ENCODE assay signal across 22 cellular contexts in the genomic region with DNA sequence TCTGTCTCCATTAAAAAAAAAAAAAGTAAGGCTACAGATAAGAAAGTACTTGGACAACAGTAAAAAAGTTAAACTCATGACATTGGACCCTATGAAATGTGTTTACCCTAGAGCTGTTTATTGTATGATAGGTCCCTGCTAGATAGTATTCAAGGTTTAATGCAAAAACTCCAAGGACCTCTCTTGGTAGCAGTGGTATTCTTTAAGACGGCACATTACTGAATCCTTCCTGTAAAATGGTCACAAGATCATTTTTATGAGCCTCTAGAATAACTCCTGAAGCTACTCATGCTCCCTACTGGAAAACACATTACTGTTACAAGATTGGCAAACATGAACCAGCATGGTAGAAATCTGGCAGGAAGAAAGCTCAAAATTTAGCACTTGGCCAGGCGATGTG.
"Had no signal": no experiment of that assay in that cellular context is flagged by ENCODE, and none has a peak within 500 bp of the region (broad histone marks: within the 10 kb centered on the region; RNA-seq: fewer than 3 reads in every experiment).

No MANE protein-coding gene starts in this region.

- ATAC-seq: activated naive CD8-positive, alpha-beta T cell treated with anti-CD3 and anti-CD28 coated beads, Interleukin-2, amount 50 U/mL, for 24 hours; left lung had no signal

- H3K27me3 Mint-ChIP-seq: activated naive CD8-positive, alpha-beta T cell treated with anti-CD3 and anti-CD28 coated beads, Interleukin-2, amount 50 U/mL, for 24 hours; progenitor cell of endocrine pancreas had no signal

- H3K27me3 ChIP-seq: brain microvascular endothelial cell, dorsolateral prefrontal cortex, left lung, tibial nerve, uterus had no signal

- H3K36me3 ChIP-seq: brain microvascular endothelial cell, left lung, uterus had no signal

- H3K27ac ChIP-seq: brain microvascular endothelial cell, epithelial cell of prostate, left lung, tibial nerve, uterus, VCaP had no signal

- DNase-seq: activated CD4-positive, alpha-beta T cell treated with anti-CD3 and anti-CD28 coated beads, Interleukin-2, amount 50 U/mL, for 4 hours; activated CD4-positive, CD25-positive, alpha-beta regulatory T cell treated with anti-CD3 and anti-CD28 coated beads, Interleukin-2, amount 50 U/mL, for 72 hours; activated naive CD4-positive, alpha-beta T cell treated with anti-CD3 and anti-CD28 coated beads for 36 hours; activated naive CD8-positive, alpha-beta T cell treated with anti-CD3 and anti-CD28 coated beads, Interleukin-2, amount 50 U/mL, for 24 hours; activated T-cell treated with anti-CD3 and anti-CD28 coated beads, Interleukin-2, amount 50 U/mL, for 1 hour; brain microvascular endothelial cell; central memory CD4-positive, alpha-beta T cell; dorsolateral prefrontal cortex; left lung; nephron progenitor cell; nucleus accumbens; stimulated activated CD4-positive, alpha-beta T cell treated with anti-CD3 and anti-CD28 coated beads, Interleukin-2, amount 100 ng/mL, for 24 hours; stimulated activated naive CD4-positive, alpha-beta T cell treated with Interleukin-2 at 50 U/mL for 16 hours; substantia nigra; T-helper 1 cell; uterus had no signal

- H3K9me3 Mint-ChIP-seq: activated naive CD4-positive, alpha-beta T cell treated with anti-CD3 and anti-CD28 coated beads for 36 hours; activated naive CD8-positive, alpha-beta T cell treated with anti-CD3 and anti-CD28 coated beads, Interleukin-2, amount 50 U/mL, for 24 hours; activated T-helper 2 cell treated with anti-CD3 and anti-CD28 coated beads, Interferon-gamma antibody, Interleukin-2, Interleukin-4, amounts not matched to agents 10 μg/mL and 5 μg/mL and 100 μg/mL, durations not matched to agents 14 hours and 24 hours and 36 hours had no signal

- H3K4me1 ChIP-seq: left lung, uterus had no signal

- H3K4me3 ChIP-seq: dorsolateral prefrontal cortex, left lung, tibial nerve, uterus had no signal

- H3K4me3 Mint-ChIP-seq: activated naive CD4-positive, alpha-beta T cell treated with anti-CD3 and anti-CD28 coated beads for 36 hours; activated naive CD8-positive, alpha-beta T cell treated with anti-CD3 and anti-CD28 coated beads, Interleukin-2, amount 50 U/mL, for 24 hours; mesothelial cell of epicardium; nephron progenitor cell had no signal

- H3K9me3 ChIP-seq: left lung, uterus had no signal

- H3K27ac Mint-ChIP-seq: activated naive CD4-positive, alpha-beta T cell treated with anti-CD3 and anti-CD28 coated beads for 36 hours; activated naive CD8-positive, alpha-beta T cell treated with anti-CD3 and anti-CD28 coated beads, Interleukin-2, amount 50 U/mL, for 24 hours; mesothelial cell of epicardium; nephron progenitor cell; progenitor cell of endocrine pancreas had no signal
